10 cellular contexts compared by ENCODE assay signal in the genomic region with DNA sequence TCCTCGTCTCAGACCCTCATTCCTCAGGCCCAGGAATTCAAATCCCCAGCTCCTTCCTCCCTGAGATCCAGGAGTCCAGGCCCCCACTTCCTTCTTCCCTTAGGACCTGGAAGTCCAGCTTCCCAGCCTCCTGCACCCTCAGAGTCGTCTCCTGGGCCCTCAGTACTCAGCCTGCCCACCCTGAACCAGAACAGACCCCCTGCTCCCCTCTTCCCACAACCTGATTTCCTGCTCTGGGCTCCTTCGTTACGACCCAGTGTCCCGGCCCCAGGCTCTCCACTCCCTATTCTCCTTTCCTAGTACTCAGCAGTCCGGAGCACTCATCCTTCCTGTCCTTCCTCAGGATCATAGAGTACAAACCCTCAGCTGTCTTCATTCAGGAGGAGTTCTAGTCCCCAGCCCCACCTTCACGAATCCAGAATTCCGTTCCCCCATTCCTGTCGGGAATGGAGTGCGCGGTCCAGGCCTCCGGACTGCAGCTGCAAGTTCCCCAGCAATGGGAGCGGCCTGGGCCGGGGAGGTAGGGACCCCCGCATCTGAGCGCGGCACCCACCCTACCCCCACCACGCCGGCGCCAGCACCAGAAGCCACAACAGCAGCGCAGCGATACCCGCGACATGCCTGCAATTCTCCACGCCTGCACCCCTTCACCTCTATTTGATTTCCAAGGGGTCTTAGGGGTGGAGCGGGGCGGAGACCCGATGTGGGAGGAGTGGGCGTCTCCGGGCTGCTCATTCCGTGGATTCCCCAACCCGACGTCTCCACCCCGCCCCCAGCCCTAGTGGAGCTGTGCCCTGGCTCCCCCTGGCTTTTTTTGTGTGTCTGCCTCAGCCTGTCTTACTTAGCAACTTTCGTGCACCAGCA. TPM values are rescaled to one million over a fixed set of nuclear protein-coding genes. Genes with fewer than 3 reads are reported as not detected.
A peak's percentile ranks its signal among the peaks of the same experiment; 100 is the strongest.
DNase-seq lines count a peak whose midpoint lies in the region; ATAC-seq, FAIRE-seq and TF ChIP-seq lines count a peak whose summit lies in the region.
"Had no signal": no experiment of that assay in that cellular context is flagged by ENCODE, and none has a peak within 500 bp of the region (broad histone marks: within the 10 kb centered on the region; RNA-seq: fewer than 3 reads in every experiment).

No MANE protein-coding gene starts in this region.

- peaks cover 16% of the 10 kb centered on the region for H3K79me2 ChIP-seq in endothelial cell of umbilical vein (ENCODE audit: control insufficient read depth, insufficient read depth, low read length)

- DNase-seq in Calu3, result no peak
- DNase-seq in RPMI8226, result peak; percentile 45
- DNase-seq in endothelial cell of umbilical vein (ENCODE audit: low read depth, low spot score), result no peak
- DNase-seq in osteocyte (ENCODE audit: extremely low spot score, unreplicated experiment), result no peak
- DNase-seq in activated gamma-delta T cell (lab: John Stamatoyannopoulos, UW), result no peak
- DNase-seq in RKO (ENCODE audit: low spot score), result no peak
- no peak for DNase-seq in SK-N-DZ (ENCODE audit: low spot score)

- H3K27me3 Mint-ChIP-seq in Calu3 (ENCODE audit: unreplicated experiment) (peaks cover 36% of the 10 kb centered on the region), osteocyte (ENCODE audit: unreplicated experiment) (peaks cover 7% of the 10 kb centered on the region)

- intact Hi-C loops in Calu3 (cut with micrococcal nuclease; ENCODE audit: unreplicated experiment), result no loop called here
- intact Hi-C loops in endothelial cell of umbilical vein (cut with micrococcal nuclease), result no loop called here

- peak; percentile 26 for FAIRE-seq in endothelial cell of umbilical vein (lab: Jason Lieb, UNC)

- H3K4me2 ChIP-seq in endothelial cell of umbilical vein (ENCODE audit: insufficient read depth, low read length), result peak overlapping the region; percentile 30

- H3K9me3 Mint-ChIP-seq in Calu3 (ENCODE audit: low read depth, unreplicated experiment), result no peaks in the 10 kb centered on the region
- no peaks in the 10 kb centered on the region for H3K9me3 Mint-ChIP-seq in osteocyte (ENCODE audit: unreplicated experiment)

- dilution Hi-C loops in endothelial cell of umbilical vein (cut with MboI; ENCODE audit: extremely low pct_ligation_motif_present, low sequenced_read_pairs), result no loop called here

- H3K4me3 ChIP-seq in endothelial cell of umbilical vein (replicated peaks in 1 of 3; ENCODE audit: insufficient read depth in 1 of 3, low read depth in 1 of 3, low read length in 3 of 3), result no peak overlapping the region

- H3K27ac ChIP-seq in endothelial cell of umbilical vein (ENCODE audit: insufficient read depth, low read depth, low read length), result no peak overlapping the region

- CTCF ChIA-PET in Calu3 (lab: Charles Lee) (no interaction called here), endothelial cell of umbilical vein (lab: Charles Lee) (interaction anchor here (0.7 to 2.1 kb wide), 4 partner anchors 8 to 148 kb away, joined by 3 to 5 read pairs (median 4); a partner anchor contains a TSS)

- peak overlapping the region; percentile 73 for H3K4me3 Mint-ChIP-seq in Calu3 (ENCODE audit: low read depth, unreplicated experiment)
- peak overlapping the region; percentile 87 for H3K4me3 Mint-ChIP-seq in osteocyte (ENCODE audit: unreplicated experiment)

- peaks cover 15% of the 10 kb centered on the region for H3K4me1 ChIP-seq in endothelial cell of umbilical vein (ENCODE audit: control insufficient read depth, extremely low read depth, insufficient read depth, low read length)

- peaks cover 66% of the 10 kb centered on the region for H3K36me3 Mint-ChIP-seq in Calu3 (ENCODE audit: insufficient read depth, unreplicated experiment)
- H3K36me3 Mint-ChIP-seq in osteocyte (ENCODE audit: unreplicated experiment), result peaks cover 7% of the 10 kb centered on the region

- H3K27me3 ChIP-seq in endothelial cell of umbilical vein (ENCODE audit: control insufficient read depth in 2 of 2, insufficient read depth in 2 of 2, low read length in 2 of 2), result peaks cover 3 to 8% of the 10 kb centered on the region in 2 experiments

- H3K27ac Mint-ChIP-seq in Calu3 (ENCODE audit: unreplicated experiment) (peak overlapping the region; percentile 68), osteocyte (ENCODE audit: unreplicated experiment) (peak overlapping the region; percentile 71)

- peaks cover 35% of the 10 kb centered on the region for H3K4me1 Mint-ChIP-seq in Calu3 (ENCODE audit: low read depth, unreplicated experiment)
- H3K4me1 Mint-ChIP-seq in osteocyte (ENCODE audit: unreplicated experiment), result peaks cover 57% of the 10 kb centered on the region

- no peaks in the 10 kb centered on the region for H3K9me1 ChIP-seq in endothelial cell of umbilical vein (replicated peaks; ENCODE audit: control insufficient read depth, extremely low read depth, insufficient read depth, low read length)

- H3K9me3 ChIP-seq in endothelial cell of umbilical vein (replicated peaks; ENCODE audit: control insufficient read depth, insufficient read depth, low read length), result no peaks in the 10 kb centered on the region

- peak overlapping the region; percentile 42 for H2AFZ ChIP-seq in endothelial cell of umbilical vein (ENCODE audit: low read depth, low read length)

- no peaks in the 10 kb centered on the region for H4K20me1 ChIP-seq in endothelial cell of umbilical vein (replicated peaks; ENCODE audit: control insufficient read depth, extremely low read depth, insufficient read depth, low read length)

- POLR2A ChIA-PET in endothelial cell of umbilical vein (lab: Charles Lee), result interaction anchor here (0.7 kb wide), 2 partner anchors 34 to 166 kb away, joined by 3 read pairs; a partner anchor contains a TSS

- ATAC-seq in GM19467 (IDR thresholded peaks at IDR 0.05; ENCODE audit: unreplicated experiment), result no peak

- H3K36me3 ChIP-seq in endothelial cell of umbilical vein (ENCODE audit: control insufficient read depth in 2 of 2, extremely low read depth in 1 of 2, insufficient read depth in 2 of 2, low read length in 2 of 2), result peaks cover 9 to 23% of the 10 kb centered on the region in 2 experiments

- no peak for TF ChIP-seq CTCF in Calu3 (IDR thresholded peaks at IDR 0.05; ENCODE audit: unreplicated experiment)
- TF ChIP-seq CTCF in endothelial cell of umbilical vein (IDR thresholded peaks at IDR 0.05; ENCODE audit: extremely low read depth in 1 of 2, insufficient read depth in 1 of 2, low read depth in 1 of 2, low read length in 2 of 2), result no peak
- no peak for TF ChIP-seq CTCF in osteocyte (IDR thresholded peaks at IDR 0.05)

- no peak overlapping the region for H3K9ac ChIP-seq in endothelial cell of umbilical vein (replicated peaks; ENCODE audit: extremely low read depth, insufficient read depth, low read length)

- BruUV-seq in Calu3 (replicated peaks; lab: Mats Ljungman, UMichigan), result no TSS peak
- TSS peak; percentile 0 for BruUV-seq in endothelial cell of umbilical vein (replicated peaks; lab: Mats Ljungman, UMichigan)

- TF ChIP-seq POLR2A in endothelial cell of umbilical vein (IDR thresholded peaks at IDR 0.05; ENCODE audit: low read depth, low read length), result no peak

RNA-seq across cellular contexts. Expression of a gene that starts 12.7 kb away (rescaled TPM):
- total RNA-seq in Calu3 (2022) (95.4 and 109 TPM in 2 replicates), endothelial cell of umbilical vein (147 and 152 TPM in 2 replicates), osteocyte (94.3 and 104 TPM in 2 replicates)
- polyA plus RNA-seq in endothelial cell of umbilical vein, result 118 and 124 TPM in 2 replicates
- 80.4 and 91.9 TPM in 2 replicates for polyA plus RNA-seq in endothelial cell of umbilical vein (2011; cell fraction: cytosol; rRNA removed)
- polyA plus RNA-seq in endothelial cell of umbilical vein (2011; cell fraction: nucleus; rRNA removed), result 123 and 143 TPM in 2 replicates
- 86.6 and 112 TPM in 2 replicates for polyA plus RNA-seq in endothelial cell of umbilical vein (2012)
- 78.4 and 83.3 TPM in 2 replicates for polyA minus RNA-seq in endothelial cell of umbilical vein
- 43.2 TPM for polyA minus RNA-seq in endothelial cell of umbilical vein (2011; cell fraction: cytosol; rRNA and poly(A)+ RNA removed)
- polyA minus RNA-seq in endothelial cell of umbilical vein (2011; cell fraction: nucleus; rRNA and poly(A)+ RNA removed), result 57.4 and 84.2 TPM in 2 replicates
- polyA plus RNA-seq in SK-N-DZ (2014; cell fraction: cytosol; rRNA removed), result 60.7 and 81.0 TPM in 2 replicates
- 85.8 and 106 TPM in 2 replicates for polyA plus RNA-seq in SK-N-DZ (2014; cell fraction: nucleus; rRNA removed)

RNA-seq across cellular contexts. Expression of a gene that starts 33.7 kb away (rescaled TPM):
- total RNA-seq in Calu3 (2022) (21.0 and 22.7 TPM in 2 replicates), endothelial cell of umbilical vein (31.4 and 33.6 TPM in 2 replicates), osteocyte (19.7 and 20.4 TPM in 2 replicates)
- polyA plus RNA-seq in endothelial cell of umbilical vein, result 61.0 and 65.8 TPM in 2 replicates
- 29.4 and 45.5 TPM in 2 replicates for polyA plus RNA-seq in endothelial cell of umbilical vein (2011; cell fraction: cytosol; rRNA removed)
- polyA plus RNA-seq in endothelial cell of umbilical vein (2011; cell fraction: nucleus; rRNA removed), result 49.5 and 51.2 TPM in 2 replicates
- 17.4 and 40.2 TPM in 2 replicates for polyA plus RNA-seq in endothelial cell of umbilical vein (2012)
- polyA minus RNA-seq in endothelial cell of umbilical vein, result 17.0 and 27.0 TPM in 2 replicates
- 1.5 TPM for polyA minus RNA-seq in endothelial cell of umbilical vein (2011; cell fraction: cytosol; rRNA and poly(A)+ RNA removed)
- polyA minus RNA-seq in endothelial cell of umbilical vein (2011; cell fraction: nucleus; rRNA and poly(A)+ RNA removed), result 6.0 and 9.6 TPM in 2 replicates
- 12.7 and 14.5 TPM in 2 replicates for polyA plus RNA-seq in SK-N-DZ (2014; cell fraction: cytosol; rRNA removed)
- polyA plus RNA-seq in SK-N-DZ (2014; cell fraction: nucleus; rRNA removed), result 11.5 and 12.8 TPM in 2 replicates

RNA-seq across cellular contexts. Expression of a gene that starts 36.4 kb away (rescaled TPM):
- 30.2 and 49.3 TPM in 2 replicates for total RNA-seq in Calu3 (2022)
- not detected in 2 replicates for total RNA-seq in endothelial cell of umbilical vein
- 0.32 TPM in 1 of 2 replicates, not detected in the other for polyA plus RNA-seq in endothelial cell of umbilical vein
- not detected in 2 replicates for polyA plus RNA-seq in endothelial cell of umbilical vein (2011; cell fraction: cytosol; rRNA removed)
- 0.77 and 0.84 TPM in 2 replicates for polyA plus RNA-seq in endothelial cell of umbilical vein (2011; cell fraction: nucleus; rRNA removed)
- not detected in 2 replicates for polyA plus RNA-seq in endothelial cell of umbilical vein (2012)
- polyA minus RNA-seq in endothelial cell of umbilical vein, result 2.5 TPM in 1 of 2 replicates, not detected in the other
- not detected for polyA minus RNA-seq in endothelial cell of umbilical vein (2011; cell fraction: cytosol; rRNA and poly(A)+ RNA removed)
- not detected in 2 replicates for polyA minus RNA-seq in endothelial cell of umbilical vein (2011; cell fraction: nucleus; rRNA and poly(A)+ RNA removed)
- 2.0 TPM in 1 of 2 replicates, not detected in the other for total RNA-seq in osteocyte
- polyA plus RNA-seq in SK-N-DZ (2014; cell fraction: cytosol; rRNA removed), result not detected in 2 replicates
- 3.9 TPM in 1 of 2 replicates, not detected in the other for polyA plus RNA-seq in SK-N-DZ (2014; cell fraction: nucleus; rRNA removed)
- total RNA-seq: activated CD8-positive, alpha-beta memory T cell treated with anti-CD3 and anti-CD28 coated beads for 36 hours had no signal

RNA-seq across cellular contexts. Expression of a gene that starts 38.5 kb away (rescaled TPM):
- total RNA-seq in Calu3 (2022) (not detected in 2 replicates), endothelial cell of umbilical vein (not detected in 2 replicates), osteocyte (not detected in 2 replicates)
- not detected in 2 replicates for polyA plus RNA-seq in endothelial cell of umbilical vein
- polyA plus RNA-seq in endothelial cell of umbilical vein (2011; cell fraction: cytosol; rRNA removed), result not detected in 2 replicates
- polyA plus RNA-seq in endothelial cell of umbilical vein (2011; cell fraction: nucleus; rRNA removed), result not detected in 2 replicates
- polyA plus RNA-seq in endothelial cell of umbilical vein (2012), result not detected in 2 replicates
- not detected in 2 replicates for polyA minus RNA-seq in endothelial cell of umbilical vein
- polyA minus RNA-seq in endothelial cell of umbilical vein (2011; cell fraction: cytosol; rRNA and poly(A)+ RNA removed), result not detected
- not detected in 2 replicates for polyA minus RNA-seq in endothelial cell of umbilical vein (2011; cell fraction: nucleus; rRNA and poly(A)+ RNA removed)
- not detected in 2 replicates for polyA plus RNA-seq in SK-N-DZ (2014; cell fraction: cytosol; rRNA removed)
- polyA plus RNA-seq in SK-N-DZ (2014; cell fraction: nucleus; rRNA removed), result not detected in 2 replicates
- total RNA-seq: activated CD8-positive, alpha-beta memory T cell treated with anti-CD3 and anti-CD28 coated beads for 36 hours; pulmonary artery endothelial cell had no signal

Comparison
In these comparisons a context has a peak if more than half of its experiments do, and no peak if none do; other contexts are left out.
1. RNA of a gene that starts 36.4 kb away (total RNA-seq): 30.2 to 49.3 TPM in Calu3; 2.0 TPM in osteocyte and not detected in endothelial cell of umbilical vein; every median in the first group is over 10 times any median in the second.